In genomic region chr20:31691646-31692275, GRCh38 we compare ENCODE assay signal across 1 cellular context.
TF ChIP-seq lines count a peak whose summit lies in the region.

No MANE protein-coding gene starts in this region.

TF ChIP-seq in Ishikawa, 13 proteins besides CTCF, POLR2A, EP300 and RAD21 (continued from another document):
- no peak for TF ChIP-seq REST (IDR thresholded peaks at IDR 0.05; ENCODE audit: low read depth)
- TF ChIP-seq USF1 (IDR thresholded peaks at IDR 0.05), result no peak
- no peak for TF ChIP-seq CREB1 (IDR thresholded peaks at IDR 0.05; ENCODE audit: low read depth)
- no peak for TF ChIP-seq TAF1 (IDR thresholded peaks at IDR 0.05; ENCODE audit: low read depth)
